8 cellular contexts compared by ENCODE assay signal in genomic region chr12:52156757-52157565, GRCh38. TPM values are rescaled to one million over a fixed set of nuclear protein-coding genes. Genes with fewer than 3 reads are reported as not detected.
DNase-seq lines count a peak whose midpoint lies in the region; ATAC-seq and TF ChIP-seq lines count a peak whose summit lies in the region.

No MANE protein-coding gene starts in this region.

- H3K9me2 ChIP-seq in PC-3 (replicated peaks; ENCODE audit: low read length) = no peaks in the 10 kb centered on the region

- BruUV-seq in PC-3 (replicated peaks; lab: Mats Ljungman, UMichigan) = no TSS peak

- peaks cover 20% of the 10 kb centered on the region for H3K4me1 Mint-ChIP-seq in activated T-cell treated with anti-CD3 and anti-CD28 coated beads, Interleukin-2, amount 50 U/mL, for 72 hours (ENCODE audit: low read depth)

- H3F3A ChIP-seq in PC-3 (ENCODE audit: low read length, unreplicated experiment) = no peaks in the 10 kb centered on the region

- no peak for TF ChIP-seq EP300 in suprapubic skin (IDR thresholded peaks at IDR 0.05)

- H3K27me3 Mint-ChIP-seq in activated T-cell treated with anti-CD3 and anti-CD28 coated beads, Interleukin-2, amount 50 U/mL, for 72 hours (ENCODE audit: low read depth) = no peaks in the 10 kb centered on the region

- H3K23ac ChIP-seq in neuronal stem cell (ENCODE audit: low read depth, low read length, poor library complexity) = no peak overlapping the region

- H3K4ac ChIP-seq in neuronal stem cell (ENCODE audit: low read length) = no peak overlapping the region

- H4K20me1 ChIP-seq in PC-3 (ENCODE audit: low read length) = no peaks in the 10 kb centered on the region

- H3K27ac ChIP-seq in PC-3 (ENCODE audit: low read length) = no peak overlapping the region
- no peak overlapping the region for H3K27ac ChIP-seq in neuronal stem cell (replicated peaks; ENCODE audit: low read length)
- H3K27ac ChIP-seq in suprapubic skin = no peak overlapping the region

- ATAC-seq in HG03521 (IDR thresholded peaks at IDR 0.05; ENCODE audit: unreplicated experiment) = peak; percentile 56
- ATAC-seq in PC-3 = peak; percentile 55
- ATAC-seq in activated T-cell treated with anti-CD3 and anti-CD28 coated beads, Interleukin-2, amount 50 U/mL, for 72 hours (replicated peaks in 1 of 2) = peak; percentile 55 to 64

- TF ChIP-seq CTCF in PC-3 (conservative IDR thresholded peaks at IDR 0.05; ENCODE audit: low read depth, low read length) (peak; percentile 98), suprapubic skin (IDR thresholded peaks at IDR 0.05) (peak; percentile 89 to 96)

- CTCF ChIA-PET in PC-3 (lab: Charles Lee) = interaction anchor here (0.5 to 1.5 kb wide), 5 partner anchors 65 to 170 kb away, joined by 3 to 5 read pairs (median 3); no protein-coding TSS in a partner anchor

- no peaks in the 10 kb centered on the region for H3K79me1 ChIP-seq in neuronal stem cell (ENCODE audit: low read depth, low read length)

- H3K4me1 ChIP-seq in PC-3 (ENCODE audit: insufficient read depth, low read length) (peaks cover 34% of the 10 kb centered on the region), neuronal stem cell (ENCODE audit: control insufficient read depth in 2 of 2, insufficient read depth in 1 of 2, low read depth in 1 of 2, low read length in 2 of 2) (no peaks in the 10 kb centered on the region), suprapubic skin (peaks cover 44% of the 10 kb centered on the region)

- no peaks in the 10 kb centered on the region for H3K79me2 ChIP-seq in PC-3 (ENCODE audit: low read length)

- H3K9ac ChIP-seq in PC-3 (ENCODE audit: low read length) (no peak overlapping the region), neuronal stem cell (ENCODE audit: low read depth, low read length, poor library complexity) (no peak overlapping the region)

- H3K18ac ChIP-seq in neuronal stem cell (ENCODE audit: low read length) = peak overlapping the region; percentile 23

- no peak overlapping the region for H2AFZ ChIP-seq in PC-3 (ENCODE audit: low read length)
- H2AFZ ChIP-seq in neuronal stem cell (ENCODE audit: low read length) = no peak overlapping the region

- H2AK5ac ChIP-seq in neuronal stem cell (ENCODE audit: low read depth, low read length) = peak overlapping the region; percentile 90

- intact Hi-C loops in PC-3 (cut with micrococcal nuclease) = loop anchor here (1.0 kb wide), 1 partner anchor 170 kb away; no protein-coding TSS in a partner anchor

- H3K4me3 ChIP-seq in PC-3 (ENCODE audit: low read length) = no peak overlapping the region
- H3K4me3 ChIP-seq in neuronal stem cell (ENCODE audit: low read length in 2 of 2) = no peak overlapping the region
- H3K4me3 ChIP-seq in suprapubic skin = no peak overlapping the region

- H3K9me3 ChIP-seq in PC-3 (ENCODE audit: low read length) (no peaks in the 10 kb centered on the region), neuronal stem cell (replicated peaks in 1 of 2; ENCODE audit: control insufficient read depth in 2 of 2, insufficient read depth in 1 of 2, low read depth in 1 of 2, low read length in 2 of 2) (no peaks in the 10 kb centered on the region), suprapubic skin (no peaks in the 10 kb centered on the region)

- no peak overlapping the region for H2BK5ac ChIP-seq in neuronal stem cell (ENCODE audit: low read length)

- peak; percentile 58 for DNase-seq in COLO829 (ENCODE audit: low spot score)
- peak; percentile 86 for DNase-seq in PC-3
- DNase-seq in activated T-cell treated with anti-CD3 and anti-CD28 coated beads, Interleukin-2, amount 50 U/mL, for 72 hours = peak; percentile 73 to 81
- peak; percentile 54 for DNase-seq in fibroblast of peridontal ligament (ENCODE audit: extremely low read depth)
- DNase-seq in neuronal stem cell (ENCODE audit: low spot score) = peak; percentile 75
- peak in 1 of 2 donors; percentile 90 for DNase-seq in suprapubic skin (ENCODE audit: low spot score in 2 of 2)
- no peak for DNase-seq in HPDE6-E6E7 (ENCODE audit: extremely low spot score)

- H3K36me3 ChIP-seq in PC-3 (ENCODE audit: low read depth, low read length) = no peaks in the 10 kb centered on the region
- H3K36me3 ChIP-seq in neuronal stem cell (replicated peaks in 1 of 2; ENCODE audit: control insufficient read depth in 2 of 2, insufficient read depth in 2 of 2, low read length in 2 of 2) = no peaks in the 10 kb centered on the region
- H3K36me3 ChIP-seq in suprapubic skin = no peaks in the 10 kb centered on the region

- no CpG with 5 or more reads among the region's 15 CpGs for WGBS in neuronal stem cell (ENCODE audit: extremely low coverage in 2 of 2, insufficient read length in 2 of 2, insufficient replicate concordance in 1 of 2), 2 donors
- WGBS in suprapubic skin = 27% methylated on average over 13 of the region's 15 CpGs

- POLR2A ChIA-PET in PC-3 (lab: Charles Lee; ENCODE audit: unreplicated experiment) = interaction anchor here (0.6 kb wide), 1 partner anchor 122 kb away, joined by 6 read pairs; no protein-coding TSS in a partner anchor

- H4K91ac ChIP-seq in neuronal stem cell (ENCODE audit: low read depth, low read length, poor library complexity) = no peak overlapping the region

- H3K27ac Mint-ChIP-seq in activated T-cell treated with anti-CD3 and anti-CD28 coated beads, Interleukin-2, amount 50 U/mL, for 72 hours = no peak overlapping the region

- H3K9me3 Mint-ChIP-seq in activated T-cell treated with anti-CD3 and anti-CD28 coated beads, Interleukin-2, amount 50 U/mL, for 72 hours = no peaks in the 10 kb centered on the region

- H2BK15ac ChIP-seq in neuronal stem cell (ENCODE audit: low read length) = peak overlapping the region; percentile 49

- no peak overlapping the region for H3K4me2 ChIP-seq in PC-3 (ENCODE audit: low read length)
- H3K4me2 ChIP-seq in neuronal stem cell (ENCODE audit: insufficient read depth, low read length, poor library complexity, severe bottlenecking) = no peak overlapping the region

- H4K8ac ChIP-seq in neuronal stem cell (ENCODE audit: low read depth, low read length) = peak overlapping the region; percentile 8

- TF ChIP-seq POLR2A in suprapubic skin (IDR thresholded peaks at IDR 0.05) = no peak

- no peak overlapping the region for H3K4me3 Mint-ChIP-seq in activated T-cell treated with anti-CD3 and anti-CD28 coated beads, Interleukin-2, amount 50 U/mL, for 72 hours

- H3K27me3 ChIP-seq in PC-3 (ENCODE audit: low read length) = no peaks in the 10 kb centered on the region
- H3K27me3 ChIP-seq in neuronal stem cell (ENCODE audit: control insufficient read depth in 3 of 3, insufficient read depth in 3 of 3, low read depth in 1 of 3, low read length in 3 of 3) = peaks cover 0 to 19% (median 0%) of the 10 kb centered on the region in 3 experiments
- no peaks in the 10 kb centered on the region for H3K27me3 ChIP-seq in suprapubic skin

- peak overlapping the region; percentile 77 for H2BK12ac ChIP-seq in neuronal stem cell (ENCODE audit: low read length)

- no peaks in the 10 kb centered on the region for H3K36me3 Mint-ChIP-seq in activated T-cell treated with anti-CD3 and anti-CD28 coated beads, Interleukin-2, amount 50 U/mL, for 72 hours (ENCODE audit: insufficient read depth in 2 of 2)

- no peak overlapping the region for H2BK120ac ChIP-seq in neuronal stem cell (ENCODE audit: low read depth, low read length)

- no peak overlapping the region for H3K14ac ChIP-seq in neuronal stem cell (ENCODE audit: low read length)

RNA-seq across cellular contexts. Expression of gene KRT80, which starts 34.9 kb away (rescaled TPM):
- total RNA-seq in PC-3 (2014; rRNA removed) = 19.8 and 30.1 TPM in 2 replicates
- not detected for total RNA-seq in activated T-cell treated with anti-CD3 and anti-CD28 coated beads, Interleukin-2, amount 50 U/mL, for 72 hours
- 0.07 TPM for polyA plus RNA-seq in neuronal stem cell (2013, experiment 1 of 2)
- polyA plus RNA-seq in neuronal stem cell (2013, experiment 2 of 2) = 0.07 TPM
- total RNA-seq in suprapubic skin = 100 to 1,000 TPM in 3 of 4 donors, 10 to 100 TPM in 1; 78.6 to 293 (median 185) TPM

Comparison
In these comparisons a context has a peak if more than half of its experiments do, and no peak if none do; other contexts are left out.
1. RNA of gene KRT80, which starts 34.9 kb away (total RNA-seq): 78.6 to 293 TPM in suprapubic skin and 19.8 to 30.1 TPM in PC-3; not detected in activated T-cell treated with anti-CD3 and anti-CD28 coated beads, Interleukin-2, amount 50 U/mL, for 72 hours; every median in the first group is over 10 times any median in the second.
2. Peak in every context shown above with its lines, with median percentiles within 50 percentile points of each other: ATAC-seq.